ENCODE assay signal across 1 cellular context in the genomic region with DNA sequence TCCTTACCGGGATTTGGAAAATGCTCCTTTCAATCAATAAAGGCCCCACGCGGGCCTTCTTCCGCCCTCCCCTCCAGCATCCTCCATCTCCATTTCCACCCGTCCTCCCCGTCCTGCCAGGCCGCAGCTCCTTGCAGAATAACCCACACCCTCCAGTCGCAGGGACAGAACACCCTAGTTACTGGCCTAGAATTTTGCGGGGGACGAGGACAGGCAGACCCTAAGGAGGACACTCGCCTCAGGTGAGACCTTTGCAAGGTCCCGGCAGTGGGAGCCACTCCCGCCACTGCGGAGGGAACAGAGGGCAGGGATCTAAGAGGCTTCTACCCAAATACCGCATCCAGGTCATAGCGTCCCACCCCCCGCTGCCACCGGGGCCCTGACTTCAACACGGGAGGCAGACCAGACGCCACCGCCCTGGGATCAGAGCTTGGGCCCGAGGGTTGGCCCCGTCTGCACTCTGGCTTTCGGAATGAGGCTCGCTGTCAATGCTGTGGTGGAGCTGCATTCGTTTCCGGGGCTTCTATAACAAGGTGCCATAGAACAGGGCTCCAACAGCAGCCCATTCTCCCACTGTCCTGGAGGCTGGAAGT.
TF ChIP-seq lines count a peak whose summit lies in the region.

No MANE protein-coding gene starts in this region.

TF ChIP-seq in SK-N-SH, 30 proteins besides CTCF, POLR2A, EP300 and RAD21:
- TF ChIP-seq NFIC (IDR thresholded peaks at IDR 0.05; ENCODE audit: borderline replicate concordance): no peak
- no peak for TF ChIP-seq YY1 (IDR thresholded peaks at IDR 0.05; ENCODE audit: low read depth)
